ENCODE assay signal across 29 cellular contexts in the genomic region with DNA sequence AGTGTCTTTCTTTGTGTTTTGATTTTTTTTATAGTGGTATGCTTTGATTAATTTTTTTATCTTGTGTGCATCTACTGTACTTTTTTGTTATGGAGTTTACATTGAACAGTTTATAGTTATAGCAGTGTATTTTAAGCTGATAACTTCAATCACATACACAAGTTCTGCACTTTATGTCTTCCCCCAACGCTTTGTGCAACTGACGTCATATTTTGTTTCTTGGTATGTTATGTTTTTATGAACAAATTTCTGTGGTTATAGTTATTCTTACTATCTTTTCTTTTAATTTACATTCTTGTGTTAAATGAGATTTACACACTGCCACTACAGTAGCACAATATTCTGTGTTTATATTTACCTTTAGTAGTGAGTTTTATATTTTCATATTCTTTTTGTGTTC.
"Had no signal": no experiment of that assay in that cellular context is flagged by ENCODE, and none has a peak within 500 bp of the region (broad histone marks: within the 10 kb centered on the region; RNA-seq: fewer than 3 reads in every experiment).

No MANE protein-coding gene starts in this region.

- H3K36me3 Mint-ChIP-seq: stimulated activated effector memory CD8-positive, alpha-beta T cell treated with anti-CD3 and anti-CD28 coated beads, Interleukin-12 subunit alpha, Interleukin-12 subunit beta, amount 100 ng/mL, for 72 hours; type B pancreatic cell had no signal

- H3K4me1 Mint-ChIP-seq: stimulated activated effector memory CD8-positive, alpha-beta T cell treated with anti-CD3 and anti-CD28 coated beads, Interleukin-12 subunit alpha, Interleukin-12 subunit beta, amount 100 ng/mL, for 72 hours; stimulated activated memory B cell treated with anti-CD40 and anti-IgM and Interleukin-4, amounts not matched to agents 10 μg/mL and 1 μg/mL and 100 μg/mL, for 72 hours; stimulated activated naive B cell treated with anti-CD40 and anti-IgM and Interleukin-4, amounts not matched to agents 10 μg/mL and 1 μg/mL and 100 μg/mL, for 72 hours; stimulated activated naive CD8-positive, alpha-beta T cell treated with anti-CD3 and anti-CD28 coated beads, Interleukin-15, amount 100 ng/mL, for 72 hours had no signal

- H3K27me3 Mint-ChIP-seq: stimulated activated memory B cell treated with anti-CD40 and anti-IgM and Interleukin-4, amounts not matched to agents 10 μg/mL and 1 μg/mL and 100 μg/mL, for 72 hours; type B pancreatic cell had no signal

- H3K4me1 ChIP-seq: stomach, suprapubic skin, testis, thyroid gland, tibial artery, tibial nerve, transverse colon, upper lobe of left lung, upper lobe of right lung, uterus, vagina had no signal

- H3K36me3 ChIP-seq: stomach, suprapubic skin, thoracic aorta, thyroid gland, tibial artery, tibial nerve, transverse colon, upper lobe of left lung, upper lobe of right lung, uterus, vagina had no signal

- FAIRE-seq: urothelium cell line had no signal

- H3K27ac Mint-ChIP-seq: stimulated activated effector memory CD8-positive, alpha-beta T cell treated with anti-CD3 and anti-CD28 coated beads, Interleukin-12 subunit alpha, Interleukin-12 subunit beta, amount 100 ng/mL, for 72 hours; stimulated activated memory B cell treated with anti-CD40 and anti-IgM and Interleukin-4, amounts not matched to agents 10 μg/mL and 1 μg/mL and 100 μg/mL, for 72 hours; stimulated activated naive B cell treated with anti-CD40 and anti-IgM and Interleukin-4, amounts not matched to agents 10 μg/mL and 1 μg/mL and 100 μg/mL, for 72 hours; stimulated activated naive CD8-positive, alpha-beta T cell treated with anti-CD3 and anti-CD28 coated beads, Interleukin-15, amount 100 ng/mL, for 72 hours; stimulated activated naive CD8-positive, alpha-beta T cell treated with anti-CD3 and anti-CD28 coated beads, Interleukin-15, Interleukin-2, amounts not matched to agents 100 ng/mL and 50 ng/mL, for 24 hours; type B pancreatic cell had no signal

- H3K4me3 ChIP-seq: stomach, suprapubic skin, testis, thoracic aorta, thyroid gland, tibial artery, tibial nerve, transverse colon, upper lobe of left lung, upper lobe of right lung, uterus, vagina had no signal

- ATAC-seq: stimulated activated effector memory CD8-positive, alpha-beta T cell treated with anti-CD3 and anti-CD28 coated beads, Interleukin-12 subunit alpha, Interleukin-12 subunit beta, amount 100 ng/mL, for 72 hours; stimulated activated memory B cell treated with anti-CD40 and anti-IgM and Interleukin-4, amounts not matched to agents 10 μg/mL and 1 μg/mL and 100 μg/mL, for 72 hours; stimulated activated naive B cell treated with anti-CD40 and anti-IgM and Interleukin-4, amounts not matched to agents 10 μg/mL and 1 μg/mL and 100 μg/mL, for 72 hours; stimulated activated naive CD8-positive, alpha-beta T cell treated with anti-CD3 and anti-CD28 coated beads, Interleukin-15, amount 100 ng/mL, for 72 hours; stimulated activated naive CD8-positive, alpha-beta T cell treated with anti-CD3 and anti-CD28 coated beads, Interleukin-15, Interleukin-2, amounts not matched to agents 100 U/mL and 50 U/mL, for 24 hours; upper lobe of right lung had no signal

- DNase-seq: stimulated activated CD4-positive, alpha-beta T cell treated with anti-CD3 and anti-CD28 coated beads, Interleukin-2, amount 100 ng/mL, for 48 hours; stimulated activated CD4-positive, alpha-beta T cell treated with anti-CD3 and anti-CD28 coated beads, Interleukin-4, amount 100 ng/mL, for 1 hour; stimulated activated CD4-positive, alpha-beta T cell treated with anti-CD3 and anti-CD28 coated beads, Interleukin-4, amount 100 ng/mL, for 24 hours; stimulated activated CD4-positive, alpha-beta T cell treated with anti-CD3 and anti-CD28 coated beads, Interleukin-4, amount 100 ng/mL, for 4 hours; stimulated activated CD8-positive, alpha-beta memory T cell treated with anti-CD3 and anti-CD28 coated beads, Interleukin-4, amount 100 ng/mL, for 48 hours; stimulated activated naive B cell treated with anti-CD40 and anti-IgM and Interleukin-4, amounts not matched to agents 10 μg/mL and 1 μg/mL and 100 μg/mL, for 72 hours; stimulated activated naive CD4-positive, alpha-beta T cell; stimulated activated naive CD4-positive, alpha-beta T cell treated with Interleukin-2 at 50 U/mL for 16 hours; stimulated activated naive CD8-positive, alpha-beta T cell treated with anti-CD3 and anti-CD28 coated beads, Interleukin-15, amount 100 ng/mL, for 72 hours; stimulated activated naive CD8-positive, alpha-beta T cell treated with anti-CD3 and anti-CD28 coated beads, Interleukin-15, Interleukin-2, amounts not matched to agents 100 U/mL and 50 U/mL, for 24 hours; stomach; substantia nigra; testis; thyroid gland; tibial artery; transverse colon; trophoblast cell; upper lobe of left lung; upper lobe of right lung; uterus had no signal

- H3K9me3 ChIP-seq: testis, thyroid gland, upper lobe of right lung, uterus had no signal

- H3K4me3 Mint-ChIP-seq: stimulated activated effector memory CD8-positive, alpha-beta T cell treated with anti-CD3 and anti-CD28 coated beads, Interleukin-12 subunit alpha, Interleukin-12 subunit beta, amount 100 ng/mL, for 72 hours; stimulated activated memory B cell treated with anti-CD40 and anti-IgM and Interleukin-4, amounts not matched to agents 10 μg/mL and 1 μg/mL and 100 μg/mL, for 72 hours; stimulated activated naive B cell treated with anti-CD40 and anti-IgM and Interleukin-4, amounts not matched to agents 10 μg/mL and 1 μg/mL and 100 μg/mL, for 72 hours; stimulated activated naive CD8-positive, alpha-beta T cell treated with anti-CD3 and anti-CD28 coated beads, Interleukin-15, amount 100 ng/mL, for 72 hours; stimulated activated naive CD8-positive, alpha-beta T cell treated with anti-CD3 and anti-CD28 coated beads, Interleukin-15, Interleukin-2, amounts not matched to agents 100 ng/mL and 50 ng/mL, for 24 hours; type B pancreatic cell had no signal

- H3K27me3 ChIP-seq: stomach, suprapubic skin, testis, thyroid gland, tibial artery, tibial nerve, transverse colon, upper lobe of left lung, upper lobe of right lung, uterus, vagina had no signal

- H3K27ac ChIP-seq: stomach, suprapubic skin, testis, thoracic aorta, thyroid gland, tibial artery, tibial nerve, transverse colon, upper lobe of left lung, upper lobe of right lung, uterus, vagina had no signal
